Comparison of ENCODE assay signal across 17 cellular contexts in the genomic region with DNA sequence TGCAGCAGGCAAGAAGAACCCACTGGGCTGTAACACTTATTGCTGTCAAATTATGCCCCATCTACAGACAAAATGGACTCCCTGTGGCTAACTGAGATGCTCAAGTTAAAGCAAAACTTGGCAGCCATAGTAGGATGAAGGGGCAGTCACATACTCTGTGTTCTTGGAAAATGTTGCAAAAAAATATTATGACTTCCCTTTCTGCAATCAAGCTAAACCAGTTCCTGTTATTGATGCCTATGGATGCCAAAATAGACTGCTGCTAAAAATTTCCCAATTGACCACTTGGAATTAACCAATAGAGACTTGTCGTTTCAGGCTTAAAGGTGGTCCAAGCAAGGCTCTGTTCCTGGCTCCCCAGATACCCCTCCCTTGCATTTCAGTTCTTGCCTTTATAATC. TPM values are rescaled to one million over a fixed set of nuclear protein-coding genes. Genes with fewer than 3 reads are reported as not detected.
"Had no signal": no experiment of that assay in that cellular context is flagged by ENCODE, and none has a peak within 500 bp of the region (broad histone marks: within the 10 kb centered on the region; RNA-seq: fewer than 3 reads in every experiment).

No MANE protein-coding gene starts in this region.

- H3K36me3 ChIP-seq: tibial artery had no signal

- H3K4me1 Mint-ChIP-seq: brain; central memory CD8-positive, alpha-beta T cell; T-helper 17 cell had no signal

- H3K4me3 ChIP-seq: skin epidermis, tibial artery had no signal

- H3K9me3 ChIP-seq: tibial artery had no signal

- DNase-seq: activated CD4-positive, alpha-beta T cell treated with anti-CD3 and anti-CD28 coated beads, Interleukin-2, amount 50 U/mL, for 4 hours; activated CD4-positive, CD25-positive, alpha-beta regulatory T cell treated with anti-CD3 and anti-CD28 coated beads, Interleukin-2, amount 50 U/mL, for 72 hours; activated effector memory CD4-positive, alpha-beta T cell treated with anti-CD3 and anti-CD28 coated beads, Interleukin-2, amount 50 U/mL, for 16 hours; activated T-cell treated with anti-CD3 and anti-CD28 coated beads, Interleukin-2, amount 50 U/mL, for 4 hours; amniotic stem cell; cortex of kidney; effector memory CD4-positive, alpha-beta T cell; erythroblast; T-helper 17 cell; tibial artery had no signal

- H3K36me3 Mint-ChIP-seq: activated naive CD4-positive, alpha-beta T cell treated with anti-CD3 and anti-CD28 coated beads, Interleukin-2, amount 50 U/mL, for 72 hours; brain had no signal

- H3K9me3 Mint-ChIP-seq: activated T-cell treated with anti-CD3 and anti-CD28 coated beads, Interleukin-2, amount 50 U/mL, for 4 hours; brain; central memory CD8-positive, alpha-beta T cell had no signal

- H3K27ac Mint-ChIP-seq: activated naive CD4-positive, alpha-beta T cell treated with anti-CD3 and anti-CD28 coated beads, Interleukin-2, amount 50 U/mL, for 72 hours; brain; T-helper 17 cell had no signal

- H3K4me3 Mint-ChIP-seq: activated T-cell treated with anti-CD3 and anti-CD28 coated beads, Interleukin-2, amount 50 U/mL, for 4 hours; brain; central memory CD8-positive, alpha-beta T cell; T-helper 17 cell had no signal

- H3K27me3 ChIP-seq: tibial artery had no signal

- H3K27me3 Mint-ChIP-seq: brain; central memory CD8-positive, alpha-beta T cell; T-helper 17 cell had no signal

- H3K4me1 ChIP-seq: parathyroid adenoma, tibial artery had no signal

- H3K27ac ChIP-seq: parathyroid adenoma, skin epidermis, tibial artery had no signal

RNA-seq across cellular contexts. Expression of a gene that starts 49.5 kb away (rescaled TPM):
- total RNA-seq: activated naive CD4-positive, alpha-beta T cell treated with anti-CD3 and anti-CD28 coated beads, Interleukin-2, amount 50 U/mL, for 72 hours; activated T-cell treated with anti-CD3 and anti-CD28 coated beads, Interleukin-2, amount 50 U/mL, for 4 hours; kidney epithelial cell; lower leg skin; T-helper 17 cell had no signal
